8 cellular contexts compared by ENCODE assay signal in genomic region chr19:48837081-48837524, GRCh38. TPM values are rescaled to one million over a fixed set of nuclear protein-coding genes. Genes with fewer than 3 reads are reported as not detected.
A peak's percentile ranks its signal among the peaks of the same experiment; 100 is the strongest.
DNase-seq lines count a peak whose midpoint lies in the region; ATAC-seq and TF ChIP-seq lines count a peak whose summit lies in the region.

No MANE protein-coding gene starts in this region.

- H2BK120ac ChIP-seq in H9 (ENCODE audit: low read depth, low read length, poor library complexity, severe bottlenecking) (no peak overlapping the region), mesenchymal stem cell (ENCODE audit: low read depth, low read length) (peak overlapping the region; percentile 64)

- peaks cover 8% of the 10 kb centered on the region for H3K23me2 ChIP-seq in H9 (ENCODE audit: insufficient read length, low read depth, low read length, poor library complexity, severe bottlenecking)

- H3K79me2 ChIP-seq in H9 (ENCODE audit: insufficient read depth, low read length): no peaks in the 10 kb centered on the region

- peak; percentile 83 for ATAC-seq in effector memory CD8-positive, alpha-beta T cell (replicated peaks)

- no peaks in the 10 kb centered on the region for H3K36me3 Mint-ChIP-seq in CD8-positive, alpha-beta memory T cell
- H3K36me3 Mint-ChIP-seq in H9 (ENCODE audit: insufficient read depth in 1 of 3, low read depth in 3 of 3): peaks cover 7 to 17% (median 12%) of the 10 kb centered on the region in 3 experiments
- no peaks in the 10 kb centered on the region for H3K36me3 Mint-ChIP-seq in effector memory CD8-positive, alpha-beta T cell (ENCODE audit: insufficient read depth)

- H2BK20ac ChIP-seq in H9 (ENCODE audit: low read depth, low read length, poor library complexity, severe bottlenecking): no peak overlapping the region

- H3K9ac ChIP-seq in H9 (ENCODE audit: extremely low read depth, insufficient read length, low read length): no peak overlapping the region
- peak overlapping the region; percentile 92 for H3K9ac ChIP-seq in mesenchymal stem cell (ENCODE audit: low read length)

- DNase-seq in CD8-positive, alpha-beta memory T cell: peak; percentile 68 to 82 (median 80)
- DNase-seq in H9 (peak; percentile 98), NCI-H69 (lab: John Stamatoyannopoulos, UW) (peak; percentile 87), mesenchymal stem cell (peak; percentile 94), H4 (ENCODE audit: low spot score) (no peak)
- peak; percentile 46 to 59 for DNase-seq in activated CD8-positive, alpha-beta memory T cell treated with anti-CD3 and anti-CD28 coated beads for 4 hours (ENCODE audit: low read depth in 2 of 2)
- DNase-seq in effector memory CD8-positive, alpha-beta T cell: peak; percentile 68 to 78 (median 76)
- DNase-seq in stimulated activated CD8-positive, alpha-beta memory T cell treated with anti-CD3 and anti-CD28 coated beads, Interleukin-15, amount 100 ng/mL, for 1 hour (ENCODE audit: low read depth): peak; percentile 58

- H3K36me3 ChIP-seq in CD8-positive, alpha-beta memory T cell (ENCODE audit: insufficient read depth, low read length): no peaks in the 10 kb centered on the region
- H3K36me3 ChIP-seq in mesenchymal stem cell (ENCODE audit: control insufficient read depth in 1 of 2, insufficient read depth in 2 of 2, low read depth in 1 of 2, low read length in 2 of 2): peaks cover 25 to 36% of the 10 kb centered on the region in 2 experiments

- no peak overlapping the region for H3K18ac ChIP-seq in H9 (ENCODE audit: insufficient read length, low read depth, low read length)
- H3K18ac ChIP-seq in mesenchymal stem cell (ENCODE audit: low read depth in 1 of 2, low read length in 2 of 2): peak overlapping the region; percentile 85 to 86

- H3K27ac Mint-ChIP-seq in CD8-positive, alpha-beta memory T cell: peak overlapping the region in 6 of 8 donors; percentile 34 to 92 (median 78)
- peak overlapping the region; percentile 98 to 99 (median 99); a peak in 6 of 7 replicates for H3K27ac Mint-ChIP-seq in H9
- H3K27ac Mint-ChIP-seq in effector memory CD8-positive, alpha-beta T cell: peak overlapping the region; percentile 73 to 75

- no peaks in the 10 kb centered on the region for H3K9me3 ChIP-seq in CD8-positive, alpha-beta memory T cell (ENCODE audit: low read length)
- no peaks in the 10 kb centered on the region for H3K9me3 ChIP-seq in H9 (ENCODE audit: control insufficient read depth, low read depth, low read length)
- H3K9me3 ChIP-seq in mesenchymal stem cell (ENCODE audit: control insufficient read depth, low read length): no peaks in the 10 kb centered on the region

- no peak for TF ChIP-seq CTCF in H9 (conservative IDR thresholded peaks at IDR 0.05)

- H3K4me3 ChIP-seq in CD8-positive, alpha-beta memory T cell (ENCODE audit: low read length): peak overlapping the region; percentile 66
- peak overlapping the region in 1 of 2 experiments; percentile 80 for H3K4me3 ChIP-seq in mesenchymal stem cell (ENCODE audit: insufficient read depth in 1 of 2, low read depth in 1 of 2, low read length in 2 of 2)

- peaks cover 11 to 17% of the 10 kb centered on the region in 2 donors for H3K27me3 Mint-ChIP-seq in CD8-positive, alpha-beta memory T cell
- H3K27me3 Mint-ChIP-seq in H9 (ENCODE audit: low read depth): no peaks in the 10 kb centered on the region
- peaks cover 12 to 25% of the 10 kb centered on the region in 2 donors for H3K27me3 Mint-ChIP-seq in effector memory CD8-positive, alpha-beta T cell

- no peak overlapping the region for H3T11ph ChIP-seq in H9 (ENCODE audit: low read length)

- H3K79me1 ChIP-seq in H9 (ENCODE audit: insufficient read depth, low read depth, low read length, poor library complexity, severe bottlenecking) (no peaks in the 10 kb centered on the region), mesenchymal stem cell (replicated peaks; ENCODE audit: low read length, poor library complexity, severe bottlenecking) (peaks cover 10% of the 10 kb centered on the region)

- peaks cover 23% of the 10 kb centered on the region for H3K4me1 ChIP-seq in CD8-positive, alpha-beta memory T cell (ENCODE audit: insufficient read depth, low read length)
- H3K4me1 ChIP-seq in H9 (ENCODE audit: insufficient read depth, low read length) (peaks cover 2% of the 10 kb centered on the region; the same call in 1 of the 2 replicates), mesenchymal stem cell (ENCODE audit: control insufficient read depth, insufficient read depth, low read depth, low read length) (peaks cover 11% of the 10 kb centered on the region)

- H3K56ac ChIP-seq in H9 (ENCODE audit: insufficient read length, low read depth, low read length): no peak overlapping the region

- H3K4me2 ChIP-seq in H9 (ENCODE audit: insufficient read depth, insufficient read length, low read length): peak overlapping the region; percentile 75
- peak overlapping the region; percentile 97 for H3K4me2 ChIP-seq in mesenchymal stem cell (ENCODE audit: low read length, poor library complexity, severe bottlenecking)

- H2BK12ac ChIP-seq in H9 (ENCODE audit: insufficient read length, low read depth, low read length) (no peak overlapping the region), mesenchymal stem cell (ENCODE audit: low read length in 2 of 2) (peak overlapping the region; percentile 56 to 83)

- H3K23ac ChIP-seq in H9 (ENCODE audit: insufficient read length, low read depth, low read length) (no peak overlapping the region), mesenchymal stem cell (ENCODE audit: low read length in 2 of 2) (no peak overlapping the region)

- POLR2A ChIA-PET in CD8-positive, alpha-beta memory T cell (lab: Charles Lee): interaction anchor here (1.2 kb wide), 1 partner anchor 192 kb away, joined by 3 read pairs; no protein-coding TSS in a partner anchor

- peaks cover 8% of the 10 kb centered on the region for H3K27me3 ChIP-seq in CD8-positive, alpha-beta memory T cell (ENCODE audit: insufficient read depth, low read length, poor library complexity, severe bottlenecking)
- H3K27me3 ChIP-seq in H9 (ENCODE audit: insufficient read depth, low read length) (no peaks in the 10 kb centered on the region), mesenchymal stem cell (ENCODE audit: control insufficient read depth in 1 of 2, insufficient read depth in 1 of 2, low read length in 2 of 2) (no peaks in the 10 kb centered on the region)

- no peak overlapping the region; the same call in 1 of the 2 replicates for H3K14ac ChIP-seq in H9 (ENCODE audit: insufficient read depth, low read length)
- H3K14ac ChIP-seq in mesenchymal stem cell (ENCODE audit: low read length in 2 of 2): no peak overlapping the region

- H2AK5ac ChIP-seq in H9 (ENCODE audit: insufficient read length, low read length) (no peak overlapping the region), mesenchymal stem cell (ENCODE audit: low read length, severe bottlenecking) (peak overlapping the region; percentile 72)

- no peak overlapping the region for H3K27ac ChIP-seq in CD8-positive, alpha-beta memory T cell (ENCODE audit: low read depth, low read length)
- peak overlapping the region; percentile 37 for H3K27ac ChIP-seq in H9 (ENCODE audit: insufficient read length, low read depth, low read length)
- H3K27ac ChIP-seq in mesenchymal stem cell (ENCODE audit: low read length, poor library complexity, severe bottlenecking): peak overlapping the region; percentile 96

- WGBS in H9 (ENCODE audit: extremely low coverage, insufficient read length, low lambda C conversion rate): no CpG with 5 or more reads among the region's 29 CpGs
- 1% methylated on average over 19 of the region's 29 CpGs for WGBS in mesenchymal stem cell

- no peaks in the 10 kb centered on the region for H4K20me1 ChIP-seq in H9 (ENCODE audit: control insufficient read depth, insufficient read depth, insufficient read length)

- no peaks in the 10 kb centered on the region for H3K9me3 Mint-ChIP-seq in CD8-positive, alpha-beta memory T cell
- H3K9me3 Mint-ChIP-seq in H9: peaks cover 0 to 2% of the 10 kb centered on the region in 2 experiments; a peak in 1 of 5 replicates
- no peaks in the 10 kb centered on the region for H3K9me3 Mint-ChIP-seq in effector memory CD8-positive, alpha-beta T cell

- H2BK5ac ChIP-seq in H9 (ENCODE audit: insufficient read length, low read length): no peak overlapping the region
- H2BK5ac ChIP-seq in mesenchymal stem cell (ENCODE audit: low read depth, low read length, poor library complexity, severe bottlenecking): peak overlapping the region; percentile 93

- H2AFZ ChIP-seq in H9 (ENCODE audit: low read length) (peak overlapping the region; percentile 82), mesenchymal stem cell (ENCODE audit: low read depth, low read length) (peak overlapping the region; percentile 81)

- CTCF ChIA-PET in CD8-positive, alpha-beta memory T cell (lab: Charles Lee): interaction anchor here (0.8 to 2.2 kb wide), 6 partner anchors 38 to 188 kb away, joined by 3 to 27 read pairs (median 6); no protein-coding TSS in a partner anchor

- no peak overlapping the region for H4K8ac ChIP-seq in H9 (replicated peaks; ENCODE audit: insufficient read length, low read depth, low read length)
- H4K8ac ChIP-seq in mesenchymal stem cell (ENCODE audit: low read length): peak overlapping the region; percentile 91

- peaks cover 17 to 23% (median 23%) of the 10 kb centered on the region in 3 donors for H3K4me1 Mint-ChIP-seq in CD8-positive, alpha-beta memory T cell
- peaks cover 15% of the 10 kb centered on the region in 2 experiments for H3K4me1 Mint-ChIP-seq in H9
- peaks cover 21% of the 10 kb centered on the region in 2 donors for H3K4me1 Mint-ChIP-seq in effector memory CD8-positive, alpha-beta T cell (ENCODE audit: low read depth in 2 of 2)

- H3K4ac ChIP-seq in H9 (ENCODE audit: low read depth, low read length): no peak overlapping the region
- peak overlapping the region; percentile 57 to 97 for H3K4ac ChIP-seq in mesenchymal stem cell (ENCODE audit: low read depth in 1 of 2, low read length in 2 of 2)

- H3K4me3 Mint-ChIP-seq in CD8-positive, alpha-beta memory T cell: peak overlapping the region; percentile 33 to 89 (median 76)
- H3K4me3 Mint-ChIP-seq in H9: peak overlapping the region; percentile 78 to 88
- H3K4me3 Mint-ChIP-seq in effector memory CD8-positive, alpha-beta T cell: peak overlapping the region; percentile 77 to 89

- H4K5ac ChIP-seq in H9 (ENCODE audit: insufficient read length, low read depth, low read length): no peak overlapping the region

- H2BK15ac ChIP-seq in H9 (ENCODE audit: low read depth, low read length): no peak overlapping the region
- H2BK15ac ChIP-seq in mesenchymal stem cell (ENCODE audit: low read depth, poor library complexity, severe bottlenecking): peak overlapping the region; percentile 86

- H4K91ac ChIP-seq in H9 (ENCODE audit: insufficient read length, low read depth, low read length) (no peak overlapping the region), mesenchymal stem cell (ENCODE audit: low read length) (no peak overlapping the region)

RNA-seq across cellular contexts. Expression of gene HSD17B14, which starts 0.8 kb away (rescaled TPM):
- total RNA-seq in CD8-positive, alpha-beta memory T cell: under 1 TPM; 0.18 to 0.37 TPM
- 1.1 TPM for polyA plus RNA-seq in CD8-positive, alpha-beta memory T cell
- 11.2 and 11.6 TPM in 2 replicates for total RNA-seq in H9 (2021)
- polyA plus RNA-seq in mesenchymal stem cell (2013, experiment 1 of 2): 45.5 TPM
- 46.0 TPM for polyA plus RNA-seq in mesenchymal stem cell (2013, experiment 2 of 2)
- not detected in 2 replicates for total RNA-seq in H4 (2014; rRNA removed; shearing (Covaris generic))

RNA-seq across cellular contexts. Expression of gene BCAT2, which starts 26.3 kb away (rescaled TPM):
- 10 to 100 TPM; 61.9 to 62.6 TPM for total RNA-seq in CD8-positive, alpha-beta memory T cell
- polyA plus RNA-seq in CD8-positive, alpha-beta memory T cell: 31.8 TPM
- 30.6 and 32.7 TPM in 2 replicates for total RNA-seq in H9 (2021)
- 37.6 TPM for polyA plus RNA-seq in mesenchymal stem cell (2013, experiment 1 of 2)
- 34.7 TPM for polyA plus RNA-seq in mesenchymal stem cell (2013, experiment 2 of 2)
- 45.4 and 47.3 TPM in 2 replicates for total RNA-seq in H4 (2014; rRNA removed; shearing (Covaris generic))

RNA-seq across cellular contexts. Expression of gene PLEKHA4, which starts 31.3 kb away (rescaled TPM):
- 1 to 10 TPM; 2.5 to 4.1 TPM for total RNA-seq in CD8-positive, alpha-beta memory T cell
- polyA plus RNA-seq in CD8-positive, alpha-beta memory T cell: 2.7 TPM
- 14.3 and 15.3 TPM in 2 replicates for total RNA-seq in H9 (2021)
- 20.7 TPM for polyA plus RNA-seq in mesenchymal stem cell (2013, experiment 1 of 2)
- polyA plus RNA-seq in mesenchymal stem cell (2013, experiment 2 of 2): 20.0 TPM
- 2.9 and 5.4 TPM in 2 replicates for total RNA-seq in H4 (2014; rRNA removed; shearing (Covaris generic))

RNA-seq across cellular contexts. Expression of gene PPP1R15A, which starts 35.1 kb away (rescaled TPM):
- total RNA-seq in CD8-positive, alpha-beta memory T cell: 10 to 100 TPM; 67.1 to 69.3 TPM
- polyA plus RNA-seq in CD8-positive, alpha-beta memory T cell: 159 TPM
- 17.2 and 17.5 TPM in 2 replicates for total RNA-seq in H9 (2021)
- polyA plus RNA-seq in mesenchymal stem cell (2013, experiment 1 of 2): 121 TPM
- polyA plus RNA-seq in mesenchymal stem cell (2013, experiment 2 of 2): 118 TPM
- 15.8 and 16.1 TPM in 2 replicates for total RNA-seq in H4 (2014; rRNA removed; shearing (Covaris generic))
